ENCODE assay signal across 9 cellular contexts in the genomic region with DNA sequence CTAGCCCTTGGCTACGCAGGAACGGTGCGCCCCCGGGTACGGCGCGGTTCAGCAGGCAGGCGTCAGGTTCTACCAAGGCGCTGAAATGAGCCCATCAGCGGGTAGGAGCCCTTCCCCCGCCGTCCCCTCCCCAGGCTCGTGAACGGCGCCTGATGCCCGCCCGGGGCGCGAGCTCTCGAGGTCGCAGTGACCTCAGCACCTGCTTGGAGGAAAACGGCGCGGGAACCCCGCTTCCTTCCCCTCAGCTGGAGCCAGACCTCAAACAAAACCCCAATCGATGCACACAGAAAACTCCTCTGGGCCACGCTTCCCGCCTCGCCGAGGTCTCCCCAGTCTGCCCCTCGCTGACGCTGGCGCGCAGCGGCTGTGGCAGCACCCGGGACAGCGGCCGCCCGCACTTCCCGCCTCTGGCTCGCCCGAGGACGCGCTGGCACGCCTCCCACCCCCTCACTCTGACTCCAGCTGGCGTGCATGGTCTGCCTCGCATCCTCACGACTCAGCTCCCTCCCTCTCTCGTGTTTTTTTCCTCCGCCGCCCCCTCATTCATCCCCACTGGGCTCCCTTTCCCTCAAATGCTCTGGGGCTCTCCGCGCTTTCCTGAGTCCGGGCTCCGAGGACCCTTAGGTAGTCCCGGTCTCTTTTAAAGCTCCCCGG. TPM values are rescaled to one million over a fixed set of nuclear protein-coding genes. Genes with fewer than 3 reads are reported as not detected.
A peak's percentile ranks its signal among the peaks of the same experiment; 100 is the strongest.
DNase-seq lines count a peak whose midpoint lies in the region; ATAC-seq and TF ChIP-seq lines count a peak whose summit lies in the region.
"Had no signal": no experiment of that assay in that cellular context is flagged by ENCODE, and none has a peak within 500 bp of the region (broad histone marks: within the 10 kb centered on the region; RNA-seq: fewer than 3 reads in every experiment).

No MANE protein-coding gene starts in this region.

- no peaks in the 10 kb centered on the region for H3K9me3 Mint-ChIP-seq in neural crest cell

- DNase-seq in DMS79 treated with DMSO at 0.1 percent for 48 hours (lab: John Stamatoyannopoulos, UW) (peak; percentile 44), NCI-H146 treated with DMSO at 0.1 percent for 48 hours (lab: John Stamatoyannopoulos, UW; ENCODE audit: unreplicated experiment) (peak; percentile 53), coronary artery (ENCODE audit: low spot score) (no peak), neural crest cell (ENCODE audit: low read depth, low spot score) (peak; percentile 55), amniotic stem cell (lab: John Stamatoyannopoulos, UW) (no peak), NCI-H2029 treated with DMSO at 0.1 percent for 48 hours (lab: John Stamatoyannopoulos, UW) (no peak)

- no peak for ATAC-seq in GM18870 (IDR thresholded peaks at IDR 0.05; ENCODE audit: unreplicated experiment)
- ATAC-seq in GM21786 (IDR thresholded peaks at IDR 0.05; ENCODE audit: unreplicated experiment) = no peak

- H3K27me3 Mint-ChIP-seq in neural crest cell (ENCODE audit: low read depth) = peaks cover 32% of the 10 kb centered on the region

- H3K36me3 Mint-ChIP-seq in neural crest cell (ENCODE audit: low read depth) = no peaks in the 10 kb centered on the region

- H3K27ac ChIP-seq in coronary artery = no peak overlapping the region

- peaks cover 37% of the 10 kb centered on the region for H3K4me1 Mint-ChIP-seq in neural crest cell

- H3K4me3 Mint-ChIP-seq in neural crest cell = peak overlapping the region; percentile 72

- peak overlapping the region; percentile 52 for H3K4me3 ChIP-seq in coronary artery

- H3K27ac Mint-ChIP-seq in neural crest cell (ENCODE audit: unreplicated experiment) = no peak overlapping the region

- TF ChIP-seq CTCF in coronary artery (IDR thresholded peaks at IDR 0.05) = no peak
- TF ChIP-seq CTCF in neural crest cell (conservative IDR thresholded peaks at IDR 0.05) = no peak

RNA-seq across cellular contexts. Expression of a gene that starts 0.5 kb away (rescaled TPM):
- total RNA-seq in neural crest cell = 0.14 TPM in 1 of 2 replicates, not detected in the other
- total RNA-seq: dermis microvascular lymphatic vessel endothelial cell had no signal

Comparison
In these comparisons a context has a peak if more than half of its experiments do, and no peak if none do; other contexts are left out.
1. DNase-seq: peak in DMS79 treated with DMSO at 0.1 percent for 48 hours (single experiment), NCI-H146 treated with DMSO at 0.1 percent for 48 hours (single experiment) and neural crest cell (single experiment); none in coronary artery (single experiment), amniotic stem cell (single experiment) and NCI-H2029 treated with DMSO at 0.1 percent for 48 hours (single experiment).